Comparison of ENCODE assay signal across 9 cellular contexts in the genomic region with DNA sequence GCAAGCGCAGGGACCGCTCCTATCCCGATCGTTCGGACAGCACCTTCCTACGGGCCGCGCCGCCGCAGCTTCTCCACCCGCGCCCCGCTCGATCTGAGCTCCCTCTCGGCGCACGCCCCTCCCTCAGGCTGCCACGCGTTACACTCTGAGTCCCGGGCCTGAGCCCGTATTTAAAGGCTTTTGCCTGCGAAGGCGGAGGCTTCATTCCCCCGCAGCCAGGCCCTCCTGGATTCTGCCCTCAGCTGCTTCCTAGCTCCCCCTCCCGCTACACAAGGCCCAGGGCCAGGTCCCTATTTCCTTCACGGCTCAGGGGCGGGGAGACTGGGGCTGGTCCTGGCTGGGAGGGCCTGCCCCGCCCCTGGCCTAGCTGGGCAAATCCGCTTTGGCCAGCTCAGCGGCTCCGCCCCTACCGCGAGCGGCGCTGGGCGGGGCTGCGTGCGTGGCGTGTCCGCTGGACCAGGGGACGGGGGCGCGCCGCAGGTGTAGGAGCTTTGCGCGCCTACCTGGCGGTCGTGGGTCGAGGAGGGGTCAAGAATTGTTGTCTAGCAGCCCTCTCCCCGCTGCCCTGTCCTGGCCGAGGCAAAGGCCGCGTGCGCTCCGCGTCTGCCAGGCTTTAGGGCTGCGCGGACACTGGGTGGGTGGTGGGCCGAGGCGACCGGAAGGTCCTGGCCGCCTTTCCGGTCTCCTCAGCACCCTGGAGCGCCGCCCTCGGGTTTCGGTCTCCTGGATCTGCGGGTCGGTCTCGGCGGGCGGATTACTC. TPM values are rescaled to one million over a fixed set of nuclear protein-coding genes. Genes with fewer than 3 reads are reported as not detected.
DNase-seq lines count a peak whose midpoint lies in the region; ATAC-seq, FAIRE-seq and TF ChIP-seq lines count a peak whose summit lies in the region.
"Had no signal": no experiment of that assay in that cellular context is flagged by ENCODE, and none has a peak within 500 bp of the region (broad histone marks: within the 10 kb centered on the region; RNA-seq: fewer than 3 reads in every experiment).

TSS of gene UGDH (minus strand) at position 144 of the 760 bp plus-strand sequence. CDS start 5,927 bp downstream, outside the sequence.

- H3K4me1 ChIP-seq in smooth muscle cell (ENCODE audit: low read depth): peaks cover 7% of the 10 kb centered on the region

- no peak for FAIRE-seq in bronchial epithelial cell (lab: Jason Lieb, UNC)
- FAIRE-seq: colon had no signal

- TF ChIP-seq CTCF in WI38 (IDR thresholded peaks at IDR 0.05; ENCODE audit: low read depth, low read length) (no peak), bronchial epithelial cell (IDR thresholded peaks at IDR 0.05; ENCODE audit: insufficient read depth, low read length, severe bottlenecking) (no peak), smooth muscle cell (IDR thresholded peaks at IDR 0.05; ENCODE audit: borderline replicate concordance, insufficient read depth, poor library complexity, severe bottlenecking) (no peak)

- H3K9me3 ChIP-seq in smooth muscle cell (replicated peaks; ENCODE audit: low read depth): no peaks in the 10 kb centered on the region

- H2AFZ ChIP-seq in smooth muscle cell (ENCODE audit: low read depth): peak within 1 kb of the TSS; percentile 67

- H3K4me3 ChIP-seq in WI38 (ENCODE audit: low read depth, low read length) (peak within 1 kb of the TSS; percentile 73), bronchial epithelial cell (ENCODE audit: low read depth, low read length) (peak within 1 kb of the TSS; percentile 81), smooth muscle cell (peak within 1 kb of the TSS; percentile 74)

- peak within 1 kb of the TSS; percentile 87 for H3K4me2 ChIP-seq in smooth muscle cell

- DNase-seq in AG08395 (ENCODE audit: low spot score): peak; percentile 98
- DNase-seq in NCI-H2227 treated with DMSO at 0.1 percent for 48 hours (lab: John Stamatoyannopoulos, UW): peak; percentile 94
- DNase-seq in bronchial epithelial cell (ENCODE audit: low read depth): peak; percentile 92
- peak; percentile 99 for DNase-seq in iPS-NIHi11 (ENCODE audit: low spot score)
- peak; percentile 92 for DNase-seq in smooth muscle cell (lab: John Stamatoyannopoulos, UW; ENCODE audit: unreplicated experiment)

- under 1% methylated on average over 59 of the region's 72 CpGs for whole genome bisulfite sequencing in smooth muscle cell (ENCODE audit: low lambda C conversion rate)

- H4K20me1 ChIP-seq in smooth muscle cell (ENCODE audit: low read depth): peaks cover 40% of the 10 kb centered on the region

- ATAC-seq in GM18907 (IDR thresholded peaks at IDR 0.05; ENCODE audit: unreplicated experiment) (peak; percentile 98), HG03159 (IDR thresholded peaks at IDR 0.05; ENCODE audit: unreplicated experiment) (peak; percentile 95)

- no peaks in the 10 kb centered on the region for H3K27me3 ChIP-seq in bronchial epithelial cell (ENCODE audit: control insufficient read depth, insufficient read depth, low read length)
- H3K27me3 ChIP-seq in smooth muscle cell (ENCODE audit: low read depth): no peaks in the 10 kb centered on the region

- peak within 1 kb of the TSS; percentile 87 for H3K27ac ChIP-seq in smooth muscle cell (ENCODE audit: low read depth)

- no peaks in the 10 kb centered on the region for H3F3A ChIP-seq in smooth muscle cell (ENCODE audit: low read depth)

- peak within 1 kb of the TSS; percentile 83 for H3K9ac ChIP-seq in smooth muscle cell (ENCODE audit: low read depth)

- peaks cover 1% of the 10 kb centered on the region for H3K36me3 ChIP-seq in bronchial epithelial cell (ENCODE audit: control insufficient read depth, insufficient read depth, low read length)
- peaks cover 8% of the 10 kb centered on the region for H3K36me3 ChIP-seq in smooth muscle cell (ENCODE audit: low read depth)

- H3K79me2 ChIP-seq in smooth muscle cell (ENCODE audit: low read depth): peaks cover 72% of the 10 kb centered on the region

RNA-seq across cellular contexts. Expression of gene UGDH, which starts in this region (rescaled TPM):
- total RNA-seq in bronchial epithelial cell (43.1 and 65.0 TPM in 2 replicates), smooth muscle cell (98.0 and 107 TPM in 2 replicates)
- polyA plus RNA-seq in smooth muscle cell: 88.8 and 128 TPM in 2 replicates

Comparison
In these comparisons a context has a peak if more than half of its experiments do, and no peak if none do; other contexts are left out.
1. Peak in every context shown above with its lines: DNase-seq, ATAC-seq, H3K4me3 ChIP-seq and H3K27ac ChIP-seq.